Comparison of ENCODE assay signal across 24 cellular contexts in genomic region chr5:145450286-145450969, GRCh38.
"Had no signal": no experiment of that assay in that cellular context is flagged by ENCODE, and none has a peak within 500 bp of the region (broad histone marks: within the 10 kb centered on the region; RNA-seq: fewer than 3 reads in every experiment).

No MANE protein-coding gene starts in this region.

- H3K4me3 ChIP-seq: left ventricle myocardium inferior, right atrium auricular region, stomach, thoracic aorta, upper lobe of left lung had no signal

- H3K27ac ChIP-seq: foreskin keratinocyte, left ventricle myocardium inferior, right atrium auricular region, stomach, thoracic aorta, upper lobe of left lung had no signal

- FAIRE-seq: endothelial cell of umbilical vein, TTC549 had no signal

- H3K27me3 Mint-ChIP-seq: activated CD4-positive, alpha-beta T cell treated with anti-CD3 and anti-CD28 coated beads for 36 hours; activated naive CD8-positive, alpha-beta T cell treated with anti-CD3 and anti-CD28 coated beads, Interleukin-2, amount 10 ng/mL, durations not matched to agents 7 days and 5 days; progenitor cell of endocrine pancreas had no signal

- H3K36me3 Mint-ChIP-seq: activated naive CD8-positive, alpha-beta T cell treated with anti-CD3 and anti-CD28 coated beads, Interleukin-2, amount 10 ng/mL, durations not matched to agents 7 days and 5 days had no signal

- DNase-seq: activated CD4-positive, alpha-beta T cell treated with anti-CD3 and anti-CD28 coated beads for 36 hours; activated CD4-positive, alpha-beta T cell treated with anti-CD3 and anti-CD28 coated beads, Interleukin-2, amount 50 U/mL, for 48 hours; activated naive CD4-positive, alpha-beta T cell; activated naive CD8-positive, alpha-beta T cell treated with anti-CD3 and anti-CD28 coated beads, Interleukin-2, amount 10 ng/mL, durations not matched to agents 7 days and 5 days; cortex of kidney; effector CD8-positive, alpha-beta T cell; foreskin keratinocyte; glutamatergic neuron; left ventricle myocardium inferior; mammary epithelial cell; midbrain; nephron progenitor cell; stimulated activated CD4-positive, alpha-beta T cell treated with anti-CD3 and anti-CD28 coated beads, Interleukin-15, amount 100 ng/mL, for 24 hours; stimulated activated CD4-positive, alpha-beta T cell treated with anti-CD3 and anti-CD28 coated beads, Interleukin-2, amount 100 ng/mL, for 48 hours; stomach; upper lobe of left lung had no signal

- H3K4me1 Mint-ChIP-seq: activated CD4-positive, alpha-beta T cell treated with anti-CD3 and anti-CD28 coated beads for 36 hours; activated naive CD8-positive, alpha-beta T cell treated with anti-CD3 and anti-CD28 coated beads, Interleukin-2, amount 10 ng/mL, durations not matched to agents 7 days and 5 days; nephron progenitor cell had no signal

- H3K4me3 Mint-ChIP-seq: activated CD4-positive, alpha-beta T cell treated with anti-CD3 and anti-CD28 coated beads for 36 hours; activated naive CD8-positive, alpha-beta T cell treated with anti-CD3 and anti-CD28 coated beads, Interleukin-2, amount 10 ng/mL, durations not matched to agents 7 days and 5 days; activated T-helper 1 cell treated with anti-CD3 and anti-CD28 coated beads, Interleukin-12 subunit alpha, Interleukin-12 subunit beta, Interleukin-2, Interleukin-4 antibody, amounts not matched to agents 30 ng/mL and 10 ng/mL and 1 ng/mL, durations not matched to agents 14 hours and 24 hours and 36 hours; nephron progenitor cell; T-helper 2 cell treated with Interferon-gamma antibody and Interleukin-4, amounts not matched to agents 5 μg/mL and 100 μg/mL, for 36 hours; WTC11 had no signal

- H3K9me3 ChIP-seq: thoracic aorta had no signal

- H3K27ac Mint-ChIP-seq: activated CD4-positive, alpha-beta T cell treated with anti-CD3 and anti-CD28 coated beads for 36 hours; activated naive CD8-positive, alpha-beta T cell treated with anti-CD3 and anti-CD28 coated beads, Interleukin-2, amount 10 ng/mL, durations not matched to agents 7 days and 5 days; activated T-helper 1 cell treated with anti-CD3 and anti-CD28 coated beads, Interleukin-12 subunit alpha, Interleukin-12 subunit beta, Interleukin-2, Interleukin-4 antibody, amounts not matched to agents 30 ng/mL and 10 ng/mL and 1 ng/mL, durations not matched to agents 14 hours and 24 hours and 36 hours; nephron progenitor cell; progenitor cell of endocrine pancreas; T-helper 2 cell treated with Interferon-gamma antibody and Interleukin-4, amounts not matched to agents 5 μg/mL and 100 μg/mL, for 36 hours; WTC11 had no signal

- H3K4me1 ChIP-seq: foreskin keratinocyte, left ventricle myocardium inferior, right atrium auricular region, stomach, upper lobe of left lung had no signal

- ATAC-seq: activated CD4-positive, alpha-beta T cell treated with anti-CD3 and anti-CD28 coated beads for 36 hours; foreskin keratinocyte; WTC11 had no signal

- H3K27me3 ChIP-seq: foreskin keratinocyte, right atrium auricular region, stomach, upper lobe of left lung had no signal

- H3K36me3 ChIP-seq: left ventricle myocardium inferior, right atrium auricular region, stomach, thoracic aorta, upper lobe of left lung had no signal
